4 cellular contexts compared by ENCODE assay signal in genomic region chr22:50137277-50137676, GRCh38. TPM values are rescaled to one million over a fixed set of nuclear protein-coding genes. Genes with fewer than 3 reads are reported as not detected.
"Had no signal": no experiment of that assay in that cellular context is flagged by ENCODE, and none has a peak within 500 bp of the region (broad histone marks: within the 10 kb centered on the region; RNA-seq: fewer than 3 reads in every experiment).

No MANE protein-coding gene starts in this region.

RNA-seq across cellular contexts. Expression of gene MOV10L1, which starts 47.5 kb away (rescaled TPM):
- total RNA-seq: HT-29, HT1080 had no signal

RNA-seq across cellular contexts. Expression of gene MLC1, which starts 52.1 kb away (rescaled TPM):
- total RNA-seq: HepG2, HT-29, IMR-90 had no signal
